In the genomic region with DNA sequence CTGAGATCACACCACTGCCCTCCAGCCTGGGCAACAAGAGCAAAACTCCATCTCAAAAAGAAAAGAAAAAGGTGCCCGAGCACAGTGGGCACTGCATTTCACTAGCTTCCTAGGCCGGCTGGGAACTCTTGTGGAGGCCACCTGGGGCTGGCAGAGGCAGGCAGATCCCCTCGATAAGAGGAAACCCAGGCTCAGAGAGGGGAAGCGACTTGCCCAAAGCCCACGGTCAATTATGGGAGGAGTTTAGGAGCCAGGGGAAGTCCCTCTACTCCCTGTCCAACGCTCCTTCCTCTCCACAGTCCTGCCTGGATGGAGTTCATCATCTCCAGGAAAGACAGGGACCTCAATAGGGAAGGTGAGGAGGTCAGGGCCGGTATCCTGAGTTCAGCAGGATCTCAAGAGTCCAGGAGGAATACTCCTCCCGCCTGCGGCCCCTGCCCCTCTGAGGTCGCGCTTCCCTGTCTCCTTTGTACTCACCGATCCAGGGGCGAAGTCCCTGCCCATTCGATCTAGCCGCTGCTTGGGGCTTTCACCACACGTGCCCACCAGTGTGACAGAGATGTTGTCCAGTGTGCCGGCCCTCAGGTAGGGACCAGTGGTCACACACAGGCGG, we compare ENCODE assay signal across 8 cellular contexts. TPM values are rescaled to one million over a fixed set of nuclear protein-coding genes. Genes with fewer than 3 reads are reported as not detected.
DNase-seq lines count a peak whose midpoint lies in the region; ATAC-seq and TF ChIP-seq lines count a peak whose summit lies in the region.

No MANE protein-coding gene starts in this region.

- DNase-seq in right atrium auricular region (ENCODE audit: low spot score) (no peak), left cardiac atrium (no peak), astrocyte of the cerebellum (ENCODE audit: low read depth) (no peak), memory B cell (ENCODE audit: low spot score in 2 of 2) (no peak), SIG-M5 (lab: John Stamatoyannopoulos, UW) (no peak), superior temporal gyrus (ENCODE audit: extremely low spot score) (no peak), NCI-H446 treated with DMSO at 0.1 percent for 48 hours (lab: John Stamatoyannopoulos, UW) (no peak), AG08395 (ENCODE audit: low spot score) (no peak)

- TF ChIP-seq CTCF in right atrium auricular region (IDR thresholded peaks at IDR 0.05), result no peak
- TF ChIP-seq CTCF in astrocyte of the cerebellum (IDR thresholded peaks at IDR 0.05; ENCODE audit: low read depth, low read length, missing control alignments), result no peak

- peak overlapping the region in 1 of 2 donors; percentile 32 for H3K27ac ChIP-seq in right atrium auricular region

- ATAC-seq in left cardiac atrium (no peak), memory B cell (ENCODE audit: low read depth) (no peak)

- intact Hi-C loops in left cardiac atrium (cut with DNase I), result no loop called here

- no peak overlapping the region for H3K27ac Mint-ChIP-seq in memory B cell

- H3K4me3 Mint-ChIP-seq in memory B cell, result peak overlapping the region; percentile 85

- peaks cover 27% of the 10 kb centered on the region for H3K4me1 Mint-ChIP-seq in memory B cell

- no peaks in the 10 kb centered on the region for H3K36me3 Mint-ChIP-seq in memory B cell

- H3K4me3 ChIP-seq in right atrium auricular region (peak overlapping the region; percentile 42 to 65), astrocyte of the cerebellum (ENCODE audit: low read depth, low read length) (peak overlapping the region; percentile 58)

- H3K4me1 ChIP-seq in right atrium auricular region, result peaks cover 0 to 38% of the 10 kb centered on the region in 2 donors

- in situ Hi-C loops in astrocyte of the cerebellum (cut with HindIII; ENCODE audit: low sequenced_read_pairs), result loop anchor here (10.0 to 25.0 kb wide), 2 partner anchors 63 to 195 kb away; partner anchors contain the start of gene ARHGEF15

- no peaks in the 10 kb centered on the region for H3K27me3 ChIP-seq in right atrium auricular region

- H3K9me3 ChIP-seq in right atrium auricular region, result no peaks in the 10 kb centered on the region

- no peaks in the 10 kb centered on the region for H3K36me3 ChIP-seq in right atrium auricular region

- no peaks in the 10 kb centered on the region for H3K9me3 Mint-ChIP-seq in memory B cell

- peaks cover 44% of the 10 kb centered on the region for H3K27me3 Mint-ChIP-seq in memory B cell

RNA-seq across cellular contexts. Expression of gene ALOXE3, which starts 0.8 kb away (rescaled TPM):
- total RNA-seq in right atrium auricular region, result under 1 TPM in 1 of 2 donors, not detected in 1; 0.20 TPM
- not detected for total RNA-seq in left cardiac atrium

RNA-seq across cellular contexts. Expression of gene HES7, which starts 6.4 kb away (rescaled TPM):
- total RNA-seq in right atrium auricular region, result not detected
- under 1 TPM; 0.38 to 0.47 TPM for total RNA-seq in left cardiac atrium

RNA-seq across cellular contexts. Expression of gene ALOX12B, which starts 30.0 kb away (rescaled TPM):
- total RNA-seq in right atrium auricular region (under 1 TPM in 1 of 2 donors, not detected in 1; 0.43 TPM), left cardiac atrium (not detected)

RNA-seq across cellular contexts. Expression of gene PER1, which starts 34.7 kb away (rescaled TPM):
- total RNA-seq in right atrium auricular region (10 to 100 TPM; 59.4 to 75.0 TPM), left cardiac atrium (100 to 1,000 TPM; 125 to 134 TPM)

RNA-seq across cellular contexts. Expression of gene VAMP2, which starts 45.3 kb away (rescaled TPM):
- total RNA-seq in right atrium auricular region (10 to 100 TPM; 27.4 to 39.7 TPM), left cardiac atrium (10 to 100 TPM; 59.1 to 72.3 TPM)
